Comparison of ENCODE assay signal across 22 cellular contexts in the genomic region with DNA sequence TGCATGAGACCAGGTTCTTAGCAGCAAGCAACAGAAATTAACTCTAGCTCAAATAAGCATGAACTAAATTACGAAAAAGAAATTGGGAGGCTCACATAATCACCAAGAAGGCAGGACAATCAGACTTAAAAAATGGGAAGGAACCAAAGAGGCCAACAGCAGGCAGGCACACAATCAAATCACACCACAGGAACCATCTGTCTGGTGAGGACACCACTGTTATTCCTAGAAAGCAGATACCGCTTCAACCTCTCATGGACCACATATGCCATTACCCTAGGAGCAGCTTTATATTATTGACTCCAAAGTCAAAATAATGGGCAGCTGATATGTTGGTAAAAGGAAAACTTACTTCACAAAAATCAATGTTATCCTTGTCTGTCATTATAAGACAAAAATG. TPM values are rescaled to one million over a fixed set of nuclear protein-coding genes. Genes with fewer than 3 reads are reported as not detected.
DNase-seq lines count a peak whose midpoint lies in the region; ATAC-seq and TF ChIP-seq lines count a peak whose summit lies in the region.
"Had no signal": no experiment of that assay in that cellular context is flagged by ENCODE, and none has a peak within 500 bp of the region (broad histone marks: within the 10 kb centered on the region; RNA-seq: fewer than 3 reads in every experiment).

No MANE protein-coding gene starts in this region.

- H3K27me3 ChIP-seq in DND-41 (ENCODE audit: insufficient read depth, low read length, poor library complexity) (no peaks in the 10 kb centered on the region), foreskin keratinocyte (no peaks in the 10 kb centered on the region)
- H3K27me3 ChIP-seq: BLaER1 treated with 17β-estradiol and CSF1 and Interleukin-3, amounts not matched to agents 10 nM and 100 nM; testis had no signal

- H3K4me1 Mint-ChIP-seq in activated CD8-positive, alpha-beta memory T cell treated with anti-CD3 and anti-CD28 coated beads, Interleukin-2, amount 10 ng/mL, durations not matched to agents 7 days and 5 days: peaks cover 35% of the 10 kb centered on the region
- H3K4me1 Mint-ChIP-seq in immature natural killer cell: peaks cover 52 to 63% of the 10 kb centered on the region in 2 donors
- H3K4me1 Mint-ChIP-seq: nephron had no signal

- H3K27ac ChIP-seq in DND-41 (ENCODE audit: low read length) (peak overlapping the region; percentile 46; the same call in 1 of the 2 replicates), foreskin keratinocyte (no peak overlapping the region)
- H3K27ac ChIP-seq: BLaER1 treated with 17β-estradiol and CSF1 and Interleukin-3, amounts not matched to agents 10 nM and 100 nM; GM23248; testis had no signal

- 0 out of 2 replicates have a peak, but pooled peaks cover 3% of the 10 kb centered on the region for H4K20me1 ChIP-seq in DND-41 (ENCODE audit: insufficient read depth, low read length)

- no peak overlapping the region for H3K4me3 Mint-ChIP-seq in activated CD8-positive, alpha-beta memory T cell treated with anti-CD3 and anti-CD28 coated beads, Interleukin-2, amount 10 ng/mL, durations not matched to agents 7 days and 5 days
- H3K4me3 Mint-ChIP-seq in immature natural killer cell: peak overlapping the region in 4 of 5 donors; percentile 7 to 78 (median 22)
- H3K4me3 Mint-ChIP-seq: activated CD4-positive, alpha-beta T cell treated with anti-CD3 and anti-CD28 coated beads for 36 hours; HFFc6; nephron had no signal

- 0 out of 2 replicates have a peak, but pooled peaks cover 5% of the 10 kb centered on the region for H3K79me2 ChIP-seq in DND-41 (ENCODE audit: insufficient read depth, low read length)

- no peaks in the 10 kb centered on the region for H3K9me3 Mint-ChIP-seq in activated CD8-positive, alpha-beta memory T cell treated with anti-CD3 and anti-CD28 coated beads, Interleukin-2, amount 10 ng/mL, durations not matched to agents 7 days and 5 days (ENCODE audit: low read depth)
- no peaks in the 10 kb centered on the region for H3K9me3 Mint-ChIP-seq in immature natural killer cell
- H3K9me3 Mint-ChIP-seq: HFFc6, nephron had no signal

- H3K36me3 Mint-ChIP-seq in activated CD8-positive, alpha-beta memory T cell treated with anti-CD3 and anti-CD28 coated beads, Interleukin-2, amount 10 ng/mL, durations not matched to agents 7 days and 5 days: peaks cover 64% of the 10 kb centered on the region
- peaks cover 16 to 21% (median 20%) of the 10 kb centered on the region in 3 donors for H3K36me3 Mint-ChIP-seq in immature natural killer cell

- H2AFZ ChIP-seq in DND-41 (ENCODE audit: low read depth, low read length): no peak overlapping the region
- H2AFZ ChIP-seq: GM23248 had no signal

- TF ChIP-seq CTCF in DND-41 (IDR thresholded peaks at IDR 0.05; ENCODE audit: borderline replicate concordance, extremely low read depth, low read length, poor library complexity, severe bottlenecking) (no peak), foreskin keratinocyte (conservative IDR thresholded peaks at IDR 0.05) (no peak)

- DNase-seq in activated CD8-positive, alpha-beta memory T cell treated with anti-CD3 and anti-CD28 coated beads, Interleukin-2, amount 10 ng/mL, durations not matched to agents 7 days and 5 days: no peak
- DNase-seq in activated CD8-positive, alpha-beta memory T cell treated with anti-CD3 and anti-CD28 coated beads for 24 hours: no peak
- no peak for DNase-seq in DND-41
- DNase-seq in MV-4-11 (lab: John Stamatoyannopoulos, UW): peak; percentile 42
- DNase-seq in immature natural killer cell: no peak
- no peak for DNase-seq in foreskin keratinocyte
- DNase-seq: activated CD8-positive, alpha-beta memory T cell treated with anti-CD3 and anti-CD28 coated beads, Interleukin-2, amount 50 U/mL, for 48 hours; EL; GM23248; HFFc6; kidney; NCI-H1436; NCI-H2081 treated with DMSO at 0.1 percent for 48 hours; NCI-H446 treated with DMSO at 0.1 percent for 48 hours; Right ventricle myocardium superior; stimulated activated naive CD8-positive, alpha-beta T cell treated with anti-CD3 and anti-CD28 coated beads, Interleukin-15, Interleukin-2, amounts not matched to agents 100 U/mL and 50 U/mL, for 24 hours; SW 1271; testis had no signal

- H3K9ac ChIP-seq in DND-41 (ENCODE audit: low read depth, low read length): no peak overlapping the region
- H3K9ac ChIP-seq: BLaER1 treated with 17β-estradiol and CSF1 and Interleukin-3, amounts not matched to agents 10 nM and 100 nM; GM23248 had no signal

- no peaks in the 10 kb centered on the region for H3K9me3 ChIP-seq in DND-41 (ENCODE audit: insufficient read depth, low read length, severe bottlenecking)
- H3K9me3 ChIP-seq: testis had no signal

- no peak for ATAC-seq in activated CD8-positive, alpha-beta memory T cell treated with anti-CD3 and anti-CD28 coated beads, Interleukin-2, amount 10 ng/mL, durations not matched to agents 7 days and 5 days
- ATAC-seq in DND-41 (ENCODE audit: insufficient read depth, low read depth): peak; percentile 25; the same call in 2 of the 3 replicates
- ATAC-seq in GM19035 (IDR thresholded peaks at IDR 0.05; ENCODE audit: unreplicated experiment): no peak
- no peak for ATAC-seq in foreskin keratinocyte
- ATAC-seq: activated CD4-positive, alpha-beta T cell treated with anti-CD3 and anti-CD28 coated beads for 36 hours; stimulated activated naive CD8-positive, alpha-beta T cell treated with anti-CD3 and anti-CD28 coated beads, Interleukin-15, Interleukin-2, amounts not matched to agents 100 U/mL and 50 U/mL, for 24 hours had no signal

- CTCF ChIA-PET in activated CD8-positive, alpha-beta memory T cell treated with anti-CD3 and anti-CD28 coated beads, Interleukin-2, amount 10 ng/mL, durations not matched to agents 7 days and 5 days (lab: Charles Lee): interaction anchor here (1.8 kb wide), 1 partner anchor 52 kb away, joined by 6 read pairs; the partner anchor contains the start of gene SUCLG2

- H3K27me3 Mint-ChIP-seq in activated CD8-positive, alpha-beta memory T cell treated with anti-CD3 and anti-CD28 coated beads, Interleukin-2, amount 10 ng/mL, durations not matched to agents 7 days and 5 days: no peaks in the 10 kb centered on the region
- no peaks in the 10 kb centered on the region for H3K27me3 Mint-ChIP-seq in immature natural killer cell (ENCODE audit: low read depth in 3 of 3)
- H3K27me3 Mint-ChIP-seq: activated CD4-positive, alpha-beta T cell treated with anti-CD3 and anti-CD28 coated beads for 36 hours had no signal

- H3K4me1 ChIP-seq in DND-41 (ENCODE audit: insufficient read depth, low read length) (peaks cover 31% of the 10 kb centered on the region), foreskin keratinocyte (peaks cover 9% of the 10 kb centered on the region)
- H3K4me1 ChIP-seq: testis had no signal

- peak overlapping the region; percentile 38 for H3K27ac Mint-ChIP-seq in activated CD8-positive, alpha-beta memory T cell treated with anti-CD3 and anti-CD28 coated beads, Interleukin-2, amount 10 ng/mL, durations not matched to agents 7 days and 5 days
- peak overlapping the region in 4 of 6 donors; percentile 24 to 58 (median 40) for H3K27ac Mint-ChIP-seq in immature natural killer cell
- H3K27ac Mint-ChIP-seq: nephron had no signal

- H3K4me2 ChIP-seq in DND-41 (ENCODE audit: insufficient read depth, low read length): peak overlapping the region; percentile 56; the same call in 1 of the 2 replicates
- H3K4me2 ChIP-seq: BLaER1 treated with 17β-estradiol and CSF1 and Interleukin-3, amounts not matched to agents 10 nM and 100 nM had no signal

- no peak overlapping the region for H3K4me3 ChIP-seq in DND-41 (ENCODE audit: low read depth in 1 of 2, low read length in 2 of 2)
- H3K4me3 ChIP-seq: BLaER1 treated with 17β-estradiol and CSF1 and Interleukin-3, amounts not matched to agents 10 nM and 100 nM; GM23248; testis had no signal

- peaks cover 33% of the 10 kb centered on the region; the same call in 1 of the 2 replicates for H3K36me3 ChIP-seq in DND-41 (ENCODE audit: insufficient read depth, low read length)

RNA-seq across cellular contexts. Expression of gene SUCLG2, which starts 51.6 kb away (rescaled TPM):
- 10 to 100 TPM; 45.6 to 61.4 TPM for total RNA-seq in activated CD8-positive, alpha-beta memory T cell treated with anti-CD3 and anti-CD28 coated beads, Interleukin-2, amount 10 ng/mL, durations not matched to agents 7 days and 5 days
- 10 to 100 TPM; 49.4 to 67.1 (median 58.2) TPM for polyA plus RNA-seq in immature natural killer cell
- total RNA-seq in foreskin keratinocyte: 37.0 and 43.9 TPM in 2 replicates
- 25.8 and 26.6 TPM in 2 replicates for polyA plus RNA-seq in foreskin keratinocyte
